Comparison of ENCODE assay signal across 18 cellular contexts in genomic region chr13:31591834-31592233, GRCh38.
A peak's percentile ranks its signal among the peaks of the same experiment; 100 is the strongest.
DNase-seq lines count a peak whose midpoint lies in the region; ATAC-seq and TF ChIP-seq lines count a peak whose summit lies in the region.
"Had no signal": no experiment of that assay in that cellular context is flagged by ENCODE, and none has a peak within 500 bp of the region (broad histone marks: within the 10 kb centered on the region; RNA-seq: fewer than 3 reads in every experiment).

No MANE protein-coding gene starts in this region.

- TF ChIP-seq CTCF in GM23338 (conservative IDR thresholded peaks at IDR 0.05; ENCODE audit: low read depth in 2 of 2) (no peak), WERI-Rb-1 (IDR thresholded peaks at IDR 0.05; ENCODE audit: low read depth, low read length) (no peak), parathyroid adenoma (IDR thresholded peaks at IDR 0.05) (no peak), gastrocnemius medialis (IDR thresholded peaks at IDR 0.05 in 4 of 5, conservative IDR thresholded peaks at IDR 0.05 in 1 of 5) (no peak)

- H3K27ac ChIP-seq in GM23338 (ENCODE audit: low read depth): no peak overlapping the region
- H3K27ac ChIP-seq in WERI-Rb-1: peak overlapping the region; percentile 22
- no peak overlapping the region for H3K27ac ChIP-seq in parathyroid adenoma
- no peak overlapping the region for H3K27ac ChIP-seq in gastrocnemius medialis
- H3K27ac ChIP-seq: HL-60 had no signal

- no peaks in the 10 kb centered on the region for H3K36me3 Mint-ChIP-seq in GM23338 (ENCODE audit: low read depth)
- H3K36me3 Mint-ChIP-seq: CD4-positive, CD25-positive, alpha-beta regulatory T cell; CD8-positive, alpha-beta memory T cell had no signal

- H2AFZ ChIP-seq in GM23338: no peak overlapping the region
- peak overlapping the region; percentile 53 for H2AFZ ChIP-seq in parathyroid adenoma

- H3K79me2 ChIP-seq in GM23338 (replicated peaks; ENCODE audit: insufficient read depth) (no peaks in the 10 kb centered on the region), parathyroid adenoma (no peaks in the 10 kb centered on the region)

- no peaks in the 10 kb centered on the region for H3F3A ChIP-seq in GM23338 (replicated peaks; ENCODE audit: low read depth)

- no peak for TF ChIP-seq POLR2A in gastrocnemius medialis (IDR thresholded peaks at IDR 0.05)

- H4K20me1 ChIP-seq in GM23338 (replicated peaks; ENCODE audit: insufficient read depth): no peaks in the 10 kb centered on the region

- DNase-seq in GM23338 (ENCODE audit: low spot score) (peak; percentile 14), WERI-Rb-1 (no peak), left kidney (ENCODE audit: low read depth, low spot score) (peak; percentile 24), gastrocnemius medialis (no peak), GM03348 (ENCODE audit: low spot score) (no peak), T-helper 1 cell (no peak)
- DNase-seq: ACHN; BE2C; C1 segment of cervical spinal cord; CD4-positive, CD25-positive, alpha-beta regulatory T cell; CD8-positive, alpha-beta memory T cell; COR-L47; HCEC 1CT; IMR-90 had no signal

- no peak overlapping the region for H3K4me3 Mint-ChIP-seq in GM23338
- H3K4me3 Mint-ChIP-seq: CD4-positive, CD25-positive, alpha-beta regulatory T cell; CD8-positive, alpha-beta memory T cell had no signal

- intact Hi-C loops in gastrocnemius medialis (cut with DNase I; ENCODE audit: low total_unique reads): no loop called here

- H3K4me1 Mint-ChIP-seq in GM23338: peaks cover 8% of the 10 kb centered on the region
- H3K4me1 Mint-ChIP-seq: CD4-positive, CD25-positive, alpha-beta regulatory T cell; CD8-positive, alpha-beta memory T cell had no signal

- H3K9me2 ChIP-seq in GM23338 (ENCODE audit: insufficient read depth): no peaks in the 10 kb centered on the region

- 0 out of 2 replicates have a peak overlapping the region, but pooled peaks have one; percentile 9 for H3K4me2 ChIP-seq in GM23338
- no peak overlapping the region for H3K4me2 ChIP-seq in parathyroid adenoma (ENCODE audit: low read length)

- no peaks in the 10 kb centered on the region; the same call in 1 of the 3 replicates for H3K9me3 Mint-ChIP-seq in GM23338
- H3K9me3 Mint-ChIP-seq: CD8-positive, alpha-beta memory T cell had no signal

- H3K9me3 ChIP-seq in WERI-Rb-1 (ENCODE audit: severe bottlenecking) (no peaks in the 10 kb centered on the region), parathyroid adenoma (ENCODE audit: control insufficient read depth, low read length) (no peaks in the 10 kb centered on the region), gastrocnemius medialis (no peaks in the 10 kb centered on the region)
- H3K9me3 ChIP-seq: BE2C had no signal

- H3K9ac ChIP-seq in parathyroid adenoma: no peak overlapping the region

- peaks cover 4% of the 10 kb centered on the region for H3K27me3 Mint-ChIP-seq in GM23338 (ENCODE audit: insufficient read depth, low read depth, poor library complexity)
- H3K27me3 Mint-ChIP-seq: CD4-positive, CD25-positive, alpha-beta regulatory T cell; CD8-positive, alpha-beta memory T cell had no signal

- H3K36me3 ChIP-seq in GM23338 (ENCODE audit: insufficient read depth) (no peaks in the 10 kb centered on the region), WERI-Rb-1 (no peaks in the 10 kb centered on the region), parathyroid adenoma (ENCODE audit: control insufficient read depth, insufficient read depth, low read length) (no peaks in the 10 kb centered on the region), gastrocnemius medialis (no peaks in the 10 kb centered on the region)
- H3K36me3 ChIP-seq: BE2C had no signal

- ATAC-seq in GM23338: peak; percentile 59
- ATAC-seq in GM19395 (IDR thresholded peaks at IDR 0.05; ENCODE audit: unreplicated experiment): no peak
- no peak for ATAC-seq in gastrocnemius medialis
- ATAC-seq: K562 had no signal

- H3K27ac Mint-ChIP-seq in GM23338: no peak overlapping the region
- H3K27ac Mint-ChIP-seq: CD4-positive, CD25-positive, alpha-beta regulatory T cell; CD8-positive, alpha-beta memory T cell had no signal

- peaks cover 3% of the 10 kb centered on the region; the same call in 1 of the 2 replicates for H3K4me1 ChIP-seq in GM23338 (ENCODE audit: insufficient read depth)
- H3K4me1 ChIP-seq in parathyroid adenoma: peaks cover 3% of the 10 kb centered on the region
- no peaks in the 10 kb centered on the region for H3K4me1 ChIP-seq in gastrocnemius medialis
- H3K4me1 ChIP-seq: BE2C had no signal

- in situ Hi-C loops in gastrocnemius medialis (cut with MboI; ENCODE audit: low sequenced_read_pairs in 4 of 4): no loop called here

- H3K27me3 ChIP-seq in GM23338 (ENCODE audit: insufficient read depth) (no peaks in the 10 kb centered on the region), WERI-Rb-1 (ENCODE audit: insufficient read depth, low read depth, severe bottlenecking) (no peaks in the 10 kb centered on the region), parathyroid adenoma (ENCODE audit: control insufficient read depth, insufficient read depth, low read length) (no peaks in the 10 kb centered on the region), gastrocnemius medialis (no peaks in the 10 kb centered on the region)
- H3K27me3 ChIP-seq: BE2C had no signal

- H3K4me3 ChIP-seq in GM23338 (no peak overlapping the region), WERI-Rb-1 (ENCODE audit: low read depth, low read length) (no peak overlapping the region; the same call in 1 of the 2 replicates), parathyroid adenoma (ENCODE audit: low read depth, low read length) (no peak overlapping the region), gastrocnemius medialis (no peak overlapping the region)
- H3K4me3 ChIP-seq: K562 had no signal

TF ChIP-seq in GM23338, 12 proteins besides CTCF, POLR2A, EP300 and RAD21 (continues in another document):
- TF ChIP-seq JUNB (IDR thresholded peaks at IDR 0.05; ENCODE audit: unreplicated experiment): no peak
- no peak for TF ChIP-seq ZNF462 (CRISPR knock-in tag; IDR thresholded peaks at IDR 0.05)
- TF ChIP-seq NANOG (IDR thresholded peaks at IDR 0.05; ENCODE audit: borderline replicate concordance): no peak
- no peak for TF ChIP-seq STAT1 (IDR thresholded peaks at IDR 0.05; ENCODE audit: unreplicated experiment)

Comparison
In these comparisons a context has a peak if more than half of its experiments do, and no peak if none do; other contexts are left out.
1. DNase-seq: peak in GM23338 (single experiment) and left kidney (single experiment); none in WERI-Rb-1 (single experiment), gastrocnemius medialis (0 of 2), GM03348 (single experiment) and T-helper 1 cell (0 of 5).